Comparison of ENCODE assay signal across 8 cellular contexts in genomic region chr16:68229431-68230175, GRCh38. TPM values are rescaled to one million over a fixed set of nuclear protein-coding genes. Genes with fewer than 3 reads are reported as not detected.
DNase-seq lines count a peak whose midpoint lies in the region; ATAC-seq, FAIRE-seq and TF ChIP-seq lines count a peak whose summit lies in the region.

No MANE protein-coding gene starts in this region.

- H3K36me3 Mint-ChIP-seq in activated T-helper 2 cell treated with anti-CD3 and anti-CD28 coated beads, Interferon-gamma antibody, Interleukin-2, Interleukin-4, amounts not matched to agents 10 μg/mL and 5 μg/mL and 100 μg/mL, durations not matched to agents 14 hours and 24 hours and 36 hours (ENCODE audit: low read depth): peaks cover 39% of the 10 kb centered on the region

- H3K4me1 Mint-ChIP-seq in activated T-helper 2 cell treated with anti-CD3 and anti-CD28 coated beads, Interferon-gamma antibody, Interleukin-2, Interleukin-4, amounts not matched to agents 10 μg/mL and 5 μg/mL and 100 μg/mL, durations not matched to agents 14 hours and 24 hours and 36 hours (ENCODE audit: low read depth): peaks cover 47% of the 10 kb centered on the region

- no peak overlapping the region for H3K4me3 ChIP-seq in BE2C (ENCODE audit: low read depth, low read length)
- no peak overlapping the region for H3K4me3 ChIP-seq in ovary

- H3K4me1 ChIP-seq in BE2C (peaks cover 7% of the 10 kb centered on the region), ovary (ENCODE audit: insufficient read depth) (peaks cover 2% of the 10 kb centered on the region)

- no peak overlapping the region for H3K27ac ChIP-seq in ovary

- DNase-seq in BE2C: peak; percentile 43
- DNase-seq in GM18507 (ENCODE audit: extremely low spot score, insufficient read length, low read depth): peak; percentile 25
- DNase-seq in NCI-H82 treated with DMSO at 0.1 percent for 48 hours (lab: John Stamatoyannopoulos, UW; ENCODE audit: unreplicated experiment): peak; percentile 2
- no peak for DNase-seq in activated T-helper 2 cell treated with anti-CD3 and anti-CD28 coated beads, Interferon-gamma antibody, Interleukin-2, Interleukin-4, amounts not matched to agents 10 μg/mL and 5 μg/mL and 100 μg/mL, durations not matched to agents 14 hours and 24 hours and 36 hours (ENCODE audit: low spot score)
- DNase-seq in foreskin melanocyte: peak; percentile 36
- peak in 4 of 5 donors; percentile 28 to 62 (median 48) for DNase-seq in ovary
- DNase-seq in NCI-H2081 treated with DMSO at 0.1 percent for 48 hours (lab: John Stamatoyannopoulos, UW): no peak

- intact Hi-C loops in activated T-helper 2 cell treated with anti-CD3 and anti-CD28 coated beads, Interferon-gamma antibody, Interleukin-2, Interleukin-4, amounts not matched to agents 10 μg/mL and 5 μg/mL and 100 μg/mL, durations not matched to agents 14 hours and 24 hours and 36 hours (cut with micrococcal nuclease): no loop called here
- intact Hi-C loops in ovary (cut with DNase I): loop anchor here (2.0 to 10.0 kb wide), 5 partner anchors 135 to 237 kb away; partner anchors contain the start of gene NFATC3 (in 1 of the 4)

- 60 to 66% (median 64%) methylated on average over 4 of the region's 4 CpGs for WGBS in ovary, 3 donors

- peak; percentile 84 for FAIRE-seq in GM18507 (lab: Jason Lieb, UNC)

- H3K9me3 ChIP-seq in BE2C: no peaks in the 10 kb centered on the region
- H3K9me3 ChIP-seq in ovary: no peaks in the 10 kb centered on the region

- peaks cover 3% of the 10 kb centered on the region; the same call in 1 of the 2 replicates for H3K36me3 ChIP-seq in BE2C
- H3K36me3 ChIP-seq in ovary: no peaks in the 10 kb centered on the region

- H3K27ac Mint-ChIP-seq in activated T-helper 2 cell treated with anti-CD3 and anti-CD28 coated beads, Interferon-gamma antibody, Interleukin-2, Interleukin-4, amounts not matched to agents 10 μg/mL and 5 μg/mL and 100 μg/mL, durations not matched to agents 14 hours and 24 hours and 36 hours: peak overlapping the region; percentile 64

- ATAC-seq in HG02623 (IDR thresholded peaks at IDR 0.05; ENCODE audit: unreplicated experiment): no peak

- no peaks in the 10 kb centered on the region for H3K9me3 Mint-ChIP-seq in activated T-helper 2 cell treated with anti-CD3 and anti-CD28 coated beads, Interferon-gamma antibody, Interleukin-2, Interleukin-4, amounts not matched to agents 10 μg/mL and 5 μg/mL and 100 μg/mL, durations not matched to agents 14 hours and 24 hours and 36 hours

- peak; percentile 97 for TF ChIP-seq CTCF in BE2C (IDR thresholded peaks at IDR 0.05; ENCODE audit: low read depth, low read length)
- peak; percentile 74 to 81 (median 76) for TF ChIP-seq CTCF in ovary (IDR thresholded peaks at IDR 0.05)

- H3K27me3 Mint-ChIP-seq in activated T-helper 2 cell treated with anti-CD3 and anti-CD28 coated beads, Interferon-gamma antibody, Interleukin-2, Interleukin-4, amounts not matched to agents 10 μg/mL and 5 μg/mL and 100 μg/mL, durations not matched to agents 14 hours and 24 hours and 36 hours (ENCODE audit: low read depth): no peaks in the 10 kb centered on the region

- no peak for TF ChIP-seq POLR2A in ovary (IDR thresholded peaks at IDR 0.05)

- no peak for TF ChIP-seq EP300 in ovary (IDR thresholded peaks at IDR 0.05)

- H3K27me3 ChIP-seq in BE2C (no peaks in the 10 kb centered on the region), ovary (no peaks in the 10 kb centered on the region)

- H3K4me3 Mint-ChIP-seq in activated T-helper 2 cell treated with anti-CD3 and anti-CD28 coated beads, Interferon-gamma antibody, Interleukin-2, Interleukin-4, amounts not matched to agents 10 μg/mL and 5 μg/mL and 100 μg/mL, durations not matched to agents 14 hours and 24 hours and 36 hours (ENCODE audit: low read depth): no peak overlapping the region

RNA-seq across cellular contexts. Expression of gene ESRP2, which starts 6.3 kb away (rescaled TPM):
- polyA plus RNA-seq in BE2C (2012; ENCODE audit: insufficient read depth, insufficient read length, low read depth): not detected
- total RNA-seq in activated T-helper 2 cell treated with anti-CD3 and anti-CD28 coated beads, Interferon-gamma antibody, Interleukin-2, Interleukin-4, amounts not matched to agents 10 μg/mL and 5 μg/mL and 100 μg/mL, durations not matched to agents 14 hours and 24 hours and 36 hours: 0.23 and 0.34 TPM in 2 replicates
- 10 to 100 TPM in 1 of 7 donors, 1 to 10 TPM in 4, under 1 TPM in 2; 0.68 to 13.8 (median 2.1) TPM for total RNA-seq in ovary
- polyA plus RNA-seq in ovary: under 1 TPM; 0.17 to 0.44 TPM

RNA-seq across cellular contexts. Expression of gene PLA2G15, which starts 15.6 kb away (rescaled TPM):
- 12.3 TPM for polyA plus RNA-seq in BE2C (2012; ENCODE audit: insufficient read depth, insufficient read length, low read depth)
- 9.0 and 10.3 TPM in 2 replicates for total RNA-seq in activated T-helper 2 cell treated with anti-CD3 and anti-CD28 coated beads, Interferon-gamma antibody, Interleukin-2, Interleukin-4, amounts not matched to agents 10 μg/mL and 5 μg/mL and 100 μg/mL, durations not matched to agents 14 hours and 24 hours and 36 hours
- 10 to 100 TPM in 3 of 7 donors, 1 to 10 TPM in 4; 7.7 to 18.4 (median 9.7) TPM for total RNA-seq in ovary
- 10 to 100 TPM in 1 of 2 donors, 1 to 10 TPM in 1; 7.3 to 12.4 TPM for polyA plus RNA-seq in ovary

RNA-seq across cellular contexts. Expression of gene SLC7A6, which starts 34.7 kb away (rescaled TPM):
- 49.3 TPM for polyA plus RNA-seq in BE2C (2012; ENCODE audit: insufficient read depth, insufficient read length, low read depth)
- total RNA-seq in activated T-helper 2 cell treated with anti-CD3 and anti-CD28 coated beads, Interferon-gamma antibody, Interleukin-2, Interleukin-4, amounts not matched to agents 10 μg/mL and 5 μg/mL and 100 μg/mL, durations not matched to agents 14 hours and 24 hours and 36 hours: 107 and 108 TPM in 2 replicates
- total RNA-seq in ovary: 10 to 100 TPM in 3 of 7 donors, 1 to 10 TPM in 4; 5.5 to 14.4 (median 9.0) TPM
- polyA plus RNA-seq in ovary: 10 to 100 TPM in 1 of 2 donors, 1 to 10 TPM in 1; 3.1 to 11.5 TPM

Comparison
In these comparisons a context has a peak if more than half of its experiments do, and no peak if none do; other contexts are left out.
1. DNase-seq: peak in BE2C (single experiment), GM18507 (single experiment), NCI-H82 treated with DMSO at 0.1 percent for 48 hours (single experiment), foreskin melanocyte (single experiment) and ovary (4 of 5); none in activated T-helper 2 cell treated with anti-CD3 and anti-CD28 coated beads, Interferon-gamma antibody, Interleukin-2, Interleukin-4, amounts not matched to agents 10 μg/mL and 5 μg/mL and 100 μg/mL, durations not matched to agents 14 hours and 24 hours and 36 hours (single experiment) and NCI-H2081 treated with DMSO at 0.1 percent for 48 hours (single experiment).